Comparison of ENCODE assay signal across 23 cellular contexts in genomic region chr14:63878792-63879191, GRCh38.
"Had no signal": no experiment of that assay in that cellular context is flagged by ENCODE, and none has a peak within 500 bp of the region (broad histone marks: within the 10 kb centered on the region; RNA-seq: fewer than 3 reads in every experiment).

No MANE protein-coding gene starts in this region.

- H3K9me3 Mint-ChIP-seq: naive B cell, neural progenitor cell had no signal

- H3K4me3 Mint-ChIP-seq: activated CD4-positive, alpha-beta T cell treated with anti-CD3 and anti-CD28 coated beads for 36 hours; activated CD8-positive, alpha-beta memory T cell treated with anti-CD3 and anti-CD28 coated beads, Interleukin-2, amount 10 ng/mL, durations not matched to agents 7 days and 5 days; activated CD8-positive, alpha-beta T cell treated with anti-CD3 and anti-CD28 coated beads, Interleukin-2, amount 10 ng/mL, durations not matched to agents 7 days and 5 days; activated naive CD8-positive, alpha-beta T cell; naive B cell; neural progenitor cell had no signal

- H3K27me3 Mint-ChIP-seq: activated CD4-positive, alpha-beta T cell treated with anti-CD3 and anti-CD28 coated beads for 36 hours; activated CD8-positive, alpha-beta memory T cell treated with anti-CD3 and anti-CD28 coated beads, Interleukin-2, amount 10 ng/mL, durations not matched to agents 7 days and 5 days; activated naive CD8-positive, alpha-beta T cell; naive B cell had no signal

- H3K27ac Mint-ChIP-seq: activated CD4-positive, alpha-beta T cell treated with anti-CD3 and anti-CD28 coated beads for 36 hours; activated CD8-positive, alpha-beta memory T cell treated with anti-CD3 and anti-CD28 coated beads, Interleukin-2, amount 10 ng/mL, durations not matched to agents 7 days and 5 days; activated CD8-positive, alpha-beta T cell treated with anti-CD3 and anti-CD28 coated beads, Interleukin-2, amount 10 ng/mL, durations not matched to agents 7 days and 5 days; activated naive CD8-positive, alpha-beta T cell; neural progenitor cell had no signal

- H3K9ac ChIP-seq: neural progenitor cell had no signal

- H3K4me3 ChIP-seq: body of pancreas, colonic mucosa, neural progenitor cell, spleen, upper lobe of right lung had no signal

- H3K9me3 ChIP-seq: body of pancreas, colonic mucosa, spleen, upper lobe of right lung had no signal

- H3K36me3 ChIP-seq: colonic mucosa, neural progenitor cell, spleen, upper lobe of right lung had no signal

- H3K27ac ChIP-seq: body of pancreas, colonic mucosa, neural progenitor cell, upper lobe of right lung had no signal

- DNase-seq: activated CD4-positive, alpha-beta T cell treated with anti-CD3 and anti-CD28 coated beads for 36 hours; activated CD4-positive, CD25-positive, alpha-beta regulatory T cell; activated CD8-positive, alpha-beta memory T cell treated with anti-CD3 and anti-CD28 coated beads, Interleukin-2, amount 10 ng/mL, durations not matched to agents 7 days and 5 days; activated CD8-positive, alpha-beta T cell treated with anti-CD3 and anti-CD28 coated beads, Interleukin-2, amount 10 ng/mL, durations not matched to agents 7 days and 5 days; activated effector memory CD4-positive, alpha-beta T cell treated with Interleukin-2 at 50 U/mL for 16 hours; activated naive CD4-positive, alpha-beta T cell treated with Interleukin-2 at 50 U/mL for 16 hours; anterior cingulate cortex; body of pancreas; cerebellar nuclear complex; colonic mucosa; effector CD8-positive, alpha-beta T cell; glutamatergic neuron; left cardiac atrium; mammary epithelial cell; naive B cell; occipital lobe; right cardiac atrium; spleen; stimulated activated naive CD4-positive, alpha-beta T cell; T-helper 2 cell; upper lobe of right lung had no signal

- H3K27me3 ChIP-seq: body of pancreas, colonic mucosa, neural progenitor cell, spleen, upper lobe of right lung had no signal

- H3K36me3 Mint-ChIP-seq: naive B cell had no signal

- ATAC-seq: activated CD4-positive, alpha-beta T cell treated with anti-CD3 and anti-CD28 coated beads for 36 hours; activated CD8-positive, alpha-beta memory T cell treated with anti-CD3 and anti-CD28 coated beads, Interleukin-2, amount 10 ng/mL, durations not matched to agents 7 days and 5 days; activated CD8-positive, alpha-beta T cell treated with anti-CD3 and anti-CD28 coated beads, Interleukin-2, amount 10 ng/mL, durations not matched to agents 7 days and 5 days; body of pancreas; left cardiac atrium; right cardiac atrium; upper lobe of right lung had no signal
